ENCODE assay signal across 16 cellular contexts in the genomic region with DNA sequence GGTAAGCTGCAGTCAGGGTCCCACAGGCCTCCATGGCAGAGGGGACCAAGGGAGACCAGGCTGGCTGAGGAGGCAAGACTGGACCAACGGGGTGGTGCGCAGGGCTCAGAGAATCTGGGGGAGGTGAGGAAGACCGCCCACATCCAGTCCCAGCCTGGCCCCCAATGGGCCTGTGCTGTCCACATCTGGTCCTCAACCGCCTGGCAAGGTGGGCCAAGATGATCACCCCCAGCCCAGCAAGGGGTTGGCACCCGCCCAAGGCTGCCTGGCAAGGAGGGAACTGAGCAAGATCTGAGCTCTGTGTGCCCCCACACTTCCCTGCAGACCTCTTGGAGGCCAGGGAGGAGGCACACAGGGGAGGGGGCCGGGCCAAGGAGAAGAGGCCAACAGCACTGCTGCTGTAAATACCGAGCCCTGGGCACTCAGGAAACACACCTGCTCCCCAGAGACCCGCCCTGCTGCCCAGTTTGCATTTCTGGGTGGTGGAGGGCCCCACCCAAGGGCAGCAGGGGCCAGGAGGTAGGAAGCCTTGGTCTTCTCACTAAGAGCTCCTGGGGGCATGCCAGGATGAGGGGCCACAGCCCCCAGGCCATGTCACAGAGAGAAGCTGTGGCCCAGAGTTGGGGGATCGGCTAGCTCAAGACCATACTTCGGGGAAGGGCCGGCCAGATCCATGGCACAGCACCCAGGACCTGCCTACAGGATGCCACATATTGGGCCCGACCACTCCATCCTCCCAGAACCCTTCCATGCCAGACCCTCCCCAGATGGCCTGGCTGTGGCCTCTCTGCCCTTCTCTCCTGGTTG.
DNase-seq lines count a peak whose midpoint lies in the region; ATAC-seq and TF ChIP-seq lines count a peak whose summit lies in the region.
"Had no signal": no experiment of that assay in that cellular context is flagged by ENCODE, and none has a peak within 500 bp of the region (broad histone marks: within the 10 kb centered on the region; RNA-seq: fewer than 3 reads in every experiment).

No MANE protein-coding gene starts in this region.

- CTCF ChIA-PET in Caco-2 (lab: Charles Lee): interaction anchor here (0.7 to 2.0 kb wide), 4 partner anchors 12 to 185 kb away, joined by 3 to 11 read pairs (median 4); no protein-coding TSS in a partner anchor

- no peak overlapping the region for H3K4me3 Mint-ChIP-seq in Caco-2 (ENCODE audit: unreplicated experiment)

- ATAC-seq in right lobe of liver (no peak), HG03196 (IDR thresholded peaks at IDR 0.05; ENCODE audit: unreplicated experiment) (no peak), HG03025 (IDR thresholded peaks at IDR 0.05; ENCODE audit: low FRiP score, unreplicated experiment) (no peak)
- ATAC-seq: gastrocnemius medialis, K562, PC-3 had no signal

- BruUV-seq in Caco-2 (replicated peaks; lab: Mats Ljungman, UMichigan): no TSS peak

- WGBS in right lobe of liver (ENCODE audit: insufficient coverage, low coverage, low lambda C conversion rate, missing lambda C conversion rate): 57% methylated on average over 2 of the region's 12 CpGs
- WGBS in spleen, 5 donors: 52 to 85% (median 78%) methylated on average over 7 to 12 of the region's 12 CpGs

- H3K9me3 ChIP-seq in Caco-2 (no peaks in the 10 kb centered on the region), right lobe of liver (no peaks in the 10 kb centered on the region), spleen (no peaks in the 10 kb centered on the region)
- H3K9me3 ChIP-seq: BE2C, gastrocnemius medialis, vagina had no signal

- no peak for TF ChIP-seq CTCF in Caco-2 (IDR thresholded peaks at IDR 0.05; ENCODE audit: insufficient read depth in 1 of 2, low read depth in 1 of 2, low read length in 1 of 2, severe bottlenecking in 1 of 2, unreplicated experiment in 1 of 2)
- TF ChIP-seq CTCF in right lobe of liver (IDR thresholded peaks at IDR 0.05): no peak
- no peak for TF ChIP-seq CTCF in spleen (IDR thresholded peaks at IDR 0.05 in 8 of 11, conservative IDR thresholded peaks at IDR 0.05 in 3 of 11)
- no peak for TF ChIP-seq CTCF in foreskin fibroblast (IDR thresholded peaks at IDR 0.05; ENCODE audit: low read depth, low read length)

- POLR2A ChIA-PET in Caco-2 (lab: Charles Lee): no interaction called here

- H3K27ac Mint-ChIP-seq in Caco-2 (ENCODE audit: unreplicated experiment): peak overlapping the region; percentile 2

- H3K27ac ChIP-seq in angular gyrus (ENCODE audit: low read depth, low read length): peak overlapping the region; percentile 99
- H3K27ac ChIP-seq in right lobe of liver: peak overlapping the region in 2 of 3 donors; percentile 16 to 76
- H3K27ac ChIP-seq in spleen: peak overlapping the region; percentile 19 to 80 (median 58)
- H3K27ac ChIP-seq: vagina had no signal

- no peaks in the 10 kb centered on the region for H3K9me3 Mint-ChIP-seq in Caco-2 (ENCODE audit: unreplicated experiment)

- DNase-seq in Caco-2 (no peak), right lobe of liver (peak in 2 of 3 donors; percentile 20 to 49), spleen (no peak), foreskin fibroblast (no peak), cerebellum (ENCODE audit: low spot score) (no peak)
- DNase-seq: BE2C; effector CD8-positive, alpha-beta T cell; gastrocnemius medialis; NCI-H1417 treated with DMSO at 0.1 percent for 48 hours; PC-3; SW 1271 had no signal

- no peak for TF ChIP-seq POLR2A in right lobe of liver (IDR thresholded peaks at IDR 0.05)
- no peak for TF ChIP-seq POLR2A in spleen (IDR thresholded peaks at IDR 0.05)

- no peaks in the 10 kb centered on the region for H3K27me3 Mint-ChIP-seq in Caco-2 (ENCODE audit: insufficient read depth, unreplicated experiment)

- no peak overlapping the region for H3K4me3 ChIP-seq in Caco-2 (ENCODE audit: low read depth, low read length)
- H3K4me3 ChIP-seq in right lobe of liver: no peak overlapping the region
- H3K4me3 ChIP-seq in spleen: no peak overlapping the region
- no peak overlapping the region for H3K4me3 ChIP-seq in foreskin fibroblast (ENCODE audit: low read depth in 1 of 2, low read length in 2 of 2)
- H3K4me3 ChIP-seq: gastrocnemius medialis, K562, vagina had no signal

- H3K36me3 ChIP-seq in Caco-2 (ENCODE audit: control insufficient read depth, insufficient read depth, low read length): peaks cover 26% of the 10 kb centered on the region
- H3K36me3 ChIP-seq in right lobe of liver: no peaks in the 10 kb centered on the region
- peaks cover 0 to 47% (median 2%) of the 10 kb centered on the region in 6 donors for H3K36me3 ChIP-seq in spleen
- H3K36me3 ChIP-seq: gastrocnemius medialis, vagina had no signal

- peaks cover 21% of the 10 kb centered on the region for H3K4me1 ChIP-seq in Caco-2
- H3K4me1 ChIP-seq in right lobe of liver: peaks cover 0 to 49% (median 27%) of the 10 kb centered on the region in 4 donors
- H3K4me1 ChIP-seq in spleen: peaks cover 52 to 100% (median 81%) of the 10 kb centered on the region in 6 donors

- no peaks in the 10 kb centered on the region for H3K27me3 ChIP-seq in Caco-2 (replicated peaks; ENCODE audit: control insufficient read depth, insufficient read depth, low read length)
- H3K27me3 ChIP-seq in right lobe of liver: no peaks in the 10 kb centered on the region
- no peaks in the 10 kb centered on the region for H3K27me3 ChIP-seq in spleen (replicated peaks in 1 of 7)
- H3K27me3 ChIP-seq: BE2C, gastrocnemius medialis, vagina had no signal

- intact Hi-C loops in Caco-2 (cut with micrococcal nuclease; ENCODE audit: unreplicated experiment): no loop called here
- intact Hi-C loops in right lobe of liver (cut with DNase I): no loop called here
- intact Hi-C loops in spleen (cut with DNase I; ENCODE audit: low total_unique reads): no loop called here

- peaks cover 22% of the 10 kb centered on the region for H3K4me1 Mint-ChIP-seq in Caco-2 (ENCODE audit: low read depth, unreplicated experiment)

- peaks cover 92% of the 10 kb centered on the region for H3K36me3 Mint-ChIP-seq in Caco-2 (ENCODE audit: insufficient read depth, unreplicated experiment)

Comparison
In these comparisons a context has a peak if more than half of its experiments do, and no peak if none do; other contexts are left out.
1. DNase-seq: peak in right lobe of liver (2 of 3); none in Caco-2 (0 of 2), spleen (single experiment), foreskin fibroblast (0 of 2) and cerebellum (single experiment).
2. H3K27ac ChIP-seq: peak in every context shown above with its lines; median percentile 99 in angular gyrus; 58 in spleen; 46 in right lobe of liver.